In the genomic region with DNA sequence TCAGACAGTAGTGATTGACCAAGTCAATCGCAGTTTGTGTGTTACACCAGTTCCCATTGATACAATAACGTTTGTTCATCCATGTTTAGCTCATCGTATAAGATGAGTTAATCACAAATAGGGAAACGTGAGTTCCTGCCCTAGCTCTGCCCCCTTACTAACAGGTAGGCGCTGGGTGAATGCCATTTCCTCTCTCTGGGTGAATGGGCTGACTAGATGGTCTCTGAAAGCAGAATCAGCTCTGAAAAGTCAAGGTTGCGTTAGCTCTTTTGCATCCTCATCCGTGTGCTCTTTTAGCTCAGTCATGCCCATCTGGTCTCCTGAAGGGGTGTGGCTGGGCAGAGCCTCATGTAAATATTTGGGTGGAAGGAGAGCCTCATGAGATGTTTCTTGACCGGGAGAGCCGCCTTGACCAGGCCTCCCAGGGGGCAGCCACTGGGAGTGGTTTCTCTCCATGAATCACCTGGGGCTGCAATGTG, we compare ENCODE assay signal across 10 cellular contexts.
A peak's percentile ranks its signal among the peaks of the same experiment; 100 is the strongest.
DNase-seq lines count a peak whose midpoint lies in the region; ATAC-seq and TF ChIP-seq lines count a peak whose summit lies in the region.
"Had no signal": no experiment of that assay in that cellular context is flagged by ENCODE, and none has a peak within 500 bp of the region (broad histone marks: within the 10 kb centered on the region; RNA-seq: fewer than 3 reads in every experiment).

No MANE protein-coding gene starts in this region.

- peaks cover 74% of the 10 kb centered on the region for H3K4me1 Mint-ChIP-seq in activated CD4-positive, alpha-beta memory T cell treated with anti-CD3 and anti-CD28 coated beads for 36 hours (ENCODE audit: low read depth)

- intact Hi-C loops in activated CD4-positive, alpha-beta memory T cell treated with anti-CD3 and anti-CD28 coated beads for 36 hours (cut with micrococcal nuclease), result no loop called here
- intact Hi-C loops in ascending aorta (cut with DNase I), result no loop called here

- H3K27ac ChIP-seq in ascending aorta, result no peak overlapping the region
- no peak overlapping the region for H3K27ac ChIP-seq in caudate nucleus (ENCODE audit: low read depth, low read length)
- H3K27ac ChIP-seq: SK-N-MC had no signal

- ATAC-seq in GM19023 (IDR thresholded peaks at IDR 0.05; ENCODE audit: unreplicated experiment) (peak; percentile 34), HG02852 (IDR thresholded peaks at IDR 0.05; ENCODE audit: unreplicated experiment) (peak; percentile 27)

- H3K27me3 ChIP-seq in ascending aorta, result no peaks in the 10 kb centered on the region

- POLR2A ChIA-PET in activated CD4-positive, alpha-beta memory T cell treated with anti-CD3 and anti-CD28 coated beads for 36 hours (lab: Charles Lee), result interaction anchor here (0.6 to 7.7 kb wide), 10 partner anchors 11 to 176 kb away, joined by 3 to 133 read pairs (median 11); a partner anchor contains a TSS

- DNase-seq in CD1c-positive myeloid dendritic cell (ENCODE audit: extremely low spot score), result peak; percentile 68
- DNase-seq in activated CD4-positive, alpha-beta memory T cell treated with anti-CD3 and anti-CD28 coated beads for 36 hours, result peak; percentile 63
- DNase-seq in ascending aorta (ENCODE audit: low spot score in 2 of 2), result no peak
- no peak for DNase-seq in activated CD4-positive, CD25-positive, alpha-beta regulatory T cell treated with anti-CD3 and anti-CD28 coated beads, Interleukin-2, amount 50 U/mL, for 72 hours
- DNase-seq in NCI-H2107 (lab: John Stamatoyannopoulos, UW), result no peak
- no peak for DNase-seq in caudate nucleus (lab: John Stamatoyannopoulos, UW)
- DNase-seq: dermis blood vessel endothelial cell had no signal

- no peaks in the 10 kb centered on the region for H3K36me3 ChIP-seq in ascending aorta

- no peak for TF ChIP-seq CTCF in ascending aorta (IDR thresholded peaks at IDR 0.05)

- peaks cover 5% of the 10 kb centered on the region for H3K36me3 Mint-ChIP-seq in activated CD4-positive, alpha-beta memory T cell treated with anti-CD3 and anti-CD28 coated beads for 36 hours

- no peaks in the 10 kb centered on the region for H3K9me3 ChIP-seq in ascending aorta

- no peak overlapping the region for H3K4me3 ChIP-seq in ascending aorta
- H3K4me3 ChIP-seq: SK-N-MC had no signal

- H3K4me3 Mint-ChIP-seq in activated CD4-positive, alpha-beta memory T cell treated with anti-CD3 and anti-CD28 coated beads for 36 hours, result peak overlapping the region; percentile 1

- CTCF ChIA-PET in activated CD4-positive, alpha-beta memory T cell treated with anti-CD3 and anti-CD28 coated beads for 36 hours (lab: Charles Lee), result interaction anchor here (0.6 to 9.6 kb wide), 8 partner anchors 12 to 218 kb away, joined by 3 to 150 read pairs (median 4); a partner anchor contains a TSS

- no peaks in the 10 kb centered on the region for H3K4me1 ChIP-seq in ascending aorta

- H3K27ac Mint-ChIP-seq in activated CD4-positive, alpha-beta memory T cell treated with anti-CD3 and anti-CD28 coated beads for 36 hours, result peak overlapping the region; percentile 97

- H3K27me3 Mint-ChIP-seq in activated CD4-positive, alpha-beta memory T cell treated with anti-CD3 and anti-CD28 coated beads for 36 hours, result no peaks in the 10 kb centered on the region

- H3K9me3 Mint-ChIP-seq in activated CD4-positive, alpha-beta memory T cell treated with anti-CD3 and anti-CD28 coated beads for 36 hours, result no peaks in the 10 kb centered on the region

Comparison
In these comparisons a context has a peak if more than half of its experiments do, and no peak if none do; other contexts are left out.
1. DNase-seq: peak in CD1c-positive myeloid dendritic cell (single experiment) and activated CD4-positive, alpha-beta memory T cell treated with anti-CD3 and anti-CD28 coated beads for 36 hours (single experiment); none in ascending aorta (0 of 2), activated CD4-positive, CD25-positive, alpha-beta regulatory T cell treated with anti-CD3 and anti-CD28 coated beads, Interleukin-2, amount 50 U/mL, for 72 hours (single experiment), NCI-H2107 (single experiment) and caudate nucleus (0 of 61).